8 cellular contexts compared by ENCODE assay signal in genomic region chr1:14924455-14925325, GRCh38.
DNase-seq lines count a peak whose midpoint lies in the region; ATAC-seq, FAIRE-seq and TF ChIP-seq lines count a peak whose summit lies in the region.

No MANE protein-coding gene starts in this region.

- DNase-seq in activated T-cell treated with anti-CD3 and anti-CD28 coated beads for 48 hours (ENCODE audit: low read depth) (peak; percentile 12), activated T-cell treated with anti-CD3 and anti-CD28 coated beads for 4 hours (no peak), RCC 7860 (ENCODE audit: low spot score) (peak; percentile 24), choroid plexus epithelial cell (ENCODE audit: low read depth) (peak; percentile 68), kidney tubule cell (ENCODE audit: low spot score) (peak; percentile 51)
- DNase-seq in stimulated activated effector memory CD8-positive, alpha-beta T cell treated with anti-CD3 and anti-CD28 coated beads, Interleukin-12 subunit alpha, Interleukin-12 subunit beta, amount 100 ng/mL, for 72 hours (ENCODE audit: low spot score in 2 of 2): no peak

- H3K4me3 ChIP-seq in choroid plexus epithelial cell (ENCODE audit: low read depth, low read length): peak overlapping the region; percentile 68

- H3K9me3 Mint-ChIP-seq in stimulated activated effector memory CD8-positive, alpha-beta T cell treated with anti-CD3 and anti-CD28 coated beads, Interleukin-12 subunit alpha, Interleukin-12 subunit beta, amount 100 ng/mL, for 72 hours: no peaks in the 10 kb centered on the region

- H3K27ac Mint-ChIP-seq in stimulated activated effector memory CD8-positive, alpha-beta T cell treated with anti-CD3 and anti-CD28 coated beads, Interleukin-12 subunit alpha, Interleukin-12 subunit beta, amount 100 ng/mL, for 72 hours: no peak overlapping the region

- H3K4me3 Mint-ChIP-seq in stimulated activated effector memory CD8-positive, alpha-beta T cell treated with anti-CD3 and anti-CD28 coated beads, Interleukin-12 subunit alpha, Interleukin-12 subunit beta, amount 100 ng/mL, for 72 hours: peak overlapping the region; percentile 25

- no peak for ATAC-seq in stimulated activated effector memory CD8-positive, alpha-beta T cell treated with anti-CD3 and anti-CD28 coated beads, Interleukin-12 subunit alpha, Interleukin-12 subunit beta, amount 100 ng/mL, for 72 hours
- ATAC-seq in HG02884 (IDR thresholded peaks at IDR 0.05; ENCODE audit: unreplicated experiment): no peak
- ATAC-seq in GM18517 (IDR thresholded peaks at IDR 0.05; ENCODE audit: unreplicated experiment): no peak

- no peaks in the 10 kb centered on the region for H3K36me3 Mint-ChIP-seq in stimulated activated effector memory CD8-positive, alpha-beta T cell treated with anti-CD3 and anti-CD28 coated beads, Interleukin-12 subunit alpha, Interleukin-12 subunit beta, amount 100 ng/mL, for 72 hours

- peak; percentile 18 for TF ChIP-seq CTCF in choroid plexus epithelial cell (conservative IDR thresholded peaks at IDR 0.05; ENCODE audit: low read depth, low read length)

- peaks cover 6% of the 10 kb centered on the region for H3K4me1 Mint-ChIP-seq in stimulated activated effector memory CD8-positive, alpha-beta T cell treated with anti-CD3 and anti-CD28 coated beads, Interleukin-12 subunit alpha, Interleukin-12 subunit beta, amount 100 ng/mL, for 72 hours

- FAIRE-seq in RCC 7860 (lab: Jason Lieb, UNC): no peak

Comparison
In these comparisons a context has a peak if more than half of its experiments do, and no peak if none do; other contexts are left out.
1. DNase-seq: peak in activated T-cell treated with anti-CD3 and anti-CD28 coated beads for 48 hours (single experiment), RCC 7860 (single experiment), choroid plexus epithelial cell (single experiment) and kidney tubule cell (single experiment); none in activated T-cell treated with anti-CD3 and anti-CD28 coated beads for 4 hours (single experiment) and stimulated activated effector memory CD8-positive, alpha-beta T cell treated with anti-CD3 and anti-CD28 coated beads, Interleukin-12 subunit alpha, Interleukin-12 subunit beta, amount 100 ng/mL, for 72 hours (0 of 2).